14 cellular contexts compared by ENCODE assay signal in genomic region chr15:22968356-22968755, GRCh38. TPM values are rescaled to one million over a fixed set of nuclear protein-coding genes. Genes with fewer than 3 reads are reported as not detected.
DNase-seq lines count a peak whose midpoint lies in the region; ATAC-seq lines count a peak whose summit lies in the region.
"Had no signal": no experiment of that assay in that cellular context is flagged by ENCODE, and none has a peak within 500 bp of the region (broad histone marks: within the 10 kb centered on the region; RNA-seq: fewer than 3 reads in every experiment).

No MANE protein-coding gene starts in this region.

- H3K27me3 ChIP-seq in BLaER1 treated with 17β-estradiol and CSF1 and Interleukin-3, amounts not matched to agents 10 nM and 100 nM, result no peaks in the 10 kb centered on the region
- H3K27me3 ChIP-seq in trophoblast cell (ENCODE audit: insufficient read depth, low read length), result no peaks in the 10 kb centered on the region
- H3K27me3 ChIP-seq: SJSA1 had no signal

- WGBS in trophoblast cell (ENCODE audit: extremely low coverage, insufficient coverage, insufficient read length), result no CpG with 5 or more reads among the region's 5 CpGs

- peak; percentile 78 for DNase-seq in RKO (ENCODE audit: low spot score)
- DNase-seq in fibroblast of gingiva (ENCODE audit: low read depth), result peak; percentile 65
- no peak for DNase-seq in trophoblast cell
- no peak for DNase-seq in GOT3 (lab: John Stamatoyannopoulos, UW)
- no peak for DNase-seq in activated CD4-positive, alpha-beta T cell treated with anti-CD3 and anti-CD28 coated beads, Interleukin-2, amount 50 U/mL, for 1 hour
- DNase-seq in activated CD4-positive, alpha-beta T cell treated with anti-CD3 and anti-CD28 coated beads, Interleukin-2, amount 10 ng/mL, durations not matched to agents 7 days and 5 days, result no peak
- DNase-seq: activated CD8-positive, alpha-beta T cell treated with anti-CD3 and anti-CD28 coated beads for 36 hours; DMS 273 treated with DMSO at 0.1 percent for 48 hours; NCI-H2081 treated with DMSO at 0.1 percent for 48 hours; occipital lobe had no signal

- peaks cover 12 to 32% (median 27%) of the 10 kb centered on the region in 11 experiments; a peak in 21 of 22 replicates for H3K9me3 ChIP-seq in BLaER1 treated with 17β-estradiol and CSF1 and Interleukin-3, amounts not matched to agents 10 nM and 100 nM (replicated peaks in 1 of 11)
- H3K9me3 ChIP-seq in trophoblast cell (ENCODE audit: insufficient read depth, low read depth, low read length), result no peaks in the 10 kb centered on the region
- H3K9me3 ChIP-seq: SJSA1 had no signal

- peak overlapping the region in 6 of 11 experiments; percentile 4 to 38 (median 14); a peak in 7 of 22 replicates for H3K9ac ChIP-seq in BLaER1 treated with 17β-estradiol and CSF1 and Interleukin-3, amounts not matched to agents 10 nM and 100 nM
- no peak overlapping the region for H3K9ac ChIP-seq in trophoblast cell (ENCODE audit: low read length)

- peaks cover 19 to 45% (median 29%) of the 10 kb centered on the region in 11 experiments; a peak in 21 of 22 replicates for H3K36me3 ChIP-seq in BLaER1 treated with 17β-estradiol and CSF1 and Interleukin-3, amounts not matched to agents 10 nM and 100 nM
- peaks cover 0 to 3% of the 10 kb centered on the region in 2 experiments for H3K36me3 ChIP-seq in trophoblast cell (ENCODE audit: control insufficient read depth in 1 of 2, insufficient read depth in 2 of 2, low read length in 2 of 2)

- no peak overlapping the region for H4K12ac ChIP-seq in trophoblast cell (ENCODE audit: low read depth, low read length)

- H2AFZ ChIP-seq in trophoblast cell (ENCODE audit: insufficient read depth, low read length, poor library complexity), result no peak overlapping the region

- peaks cover 60 to 91% (median 73%) of the 10 kb centered on the region in 10 experiments for H3K4me1 ChIP-seq in BLaER1 treated with 17β-estradiol and CSF1 and Interleukin-3, amounts not matched to agents 10 nM and 100 nM
- H3K4me1 ChIP-seq in trophoblast cell (ENCODE audit: control insufficient read depth in 1 of 2, insufficient read depth in 2 of 2, low read length in 2 of 2), result peaks cover 7 to 10% of the 10 kb centered on the region in 2 experiments

- H3K27ac ChIP-seq in BLaER1 treated with 17β-estradiol and CSF1 and Interleukin-3, amounts not matched to agents 10 nM and 100 nM, result peak overlapping the region in 7 of 11 experiments; percentile 0 to 60 (median 34); a peak in 14 of 22 replicates
- no peak overlapping the region for H3K27ac ChIP-seq in trophoblast cell (ENCODE audit: low read depth, low read length)
- H3K27ac ChIP-seq: SJSA1 had no signal

- peaks cover 55 to 100% (median 83%) of the 10 kb centered on the region in 11 experiments; a peak in 20 of 22 replicates for H4K20me1 ChIP-seq in BLaER1 treated with 17β-estradiol and CSF1 and Interleukin-3, amounts not matched to agents 10 nM and 100 nM

- POLR2A ChIA-PET in activated CD4-positive, alpha-beta T cell treated with anti-CD3 and anti-CD28 coated beads, Interleukin-2, amount 10 ng/mL, durations not matched to agents 7 days and 5 days (lab: Charles Lee), result no interaction called here

- no peaks in the 10 kb centered on the region for H3K36me3 Mint-ChIP-seq in activated CD4-positive, alpha-beta T cell treated with anti-CD3 and anti-CD28 coated beads, Interleukin-2, amount 10 ng/mL, durations not matched to agents 7 days and 5 days (ENCODE audit: low read depth)

- peak overlapping the region; percentile 41 to 73 (median 63) for H3K4me2 ChIP-seq in BLaER1 treated with 17β-estradiol and CSF1 and Interleukin-3, amounts not matched to agents 10 nM and 100 nM
- no peak overlapping the region for H3K4me2 ChIP-seq in trophoblast cell (ENCODE audit: low read length)

- H3K9me3 Mint-ChIP-seq in activated CD4-positive, alpha-beta T cell treated with anti-CD3 and anti-CD28 coated beads, Interleukin-2, amount 10 ng/mL, durations not matched to agents 7 days and 5 days, result no peaks in the 10 kb centered on the region
- H3K9me3 Mint-ChIP-seq: activated CD8-positive, alpha-beta T cell treated with anti-CD3 and anti-CD28 coated beads for 36 hours had no signal

- no peak overlapping the region for H4K91ac ChIP-seq in trophoblast cell (ENCODE audit: low read depth, low read length)

- no peak overlapping the region for H3K18ac ChIP-seq in trophoblast cell (ENCODE audit: low read length)

- H2BK5ac ChIP-seq in trophoblast cell (ENCODE audit: low read depth, low read length, poor library complexity), result no peak overlapping the region

- no peak overlapping the region for H3K14ac ChIP-seq in trophoblast cell (ENCODE audit: low read length)

- peaks cover 9% of the 10 kb centered on the region for H3K79me2 ChIP-seq in trophoblast cell (ENCODE audit: control insufficient read depth, insufficient read depth, low read length, poor library complexity)

- H3K4ac ChIP-seq in trophoblast cell (ENCODE audit: low read depth, low read length), result peak overlapping the region; percentile 34

- no peak overlapping the region for H4K8ac ChIP-seq in trophoblast cell (ENCODE audit: low read depth, low read length)

- H3K4me3 ChIP-seq in BLaER1 treated with 17β-estradiol and CSF1 and Interleukin-3, amounts not matched to agents 10 nM and 100 nM, result no peak overlapping the region
- no peak overlapping the region for H3K4me3 ChIP-seq in trophoblast cell (ENCODE audit: low read depth, low read length)
- H3K4me3 ChIP-seq: SJSA1 had no signal

- H2BK12ac ChIP-seq in trophoblast cell (ENCODE audit: low read length), result no peak overlapping the region

- H3K27ac Mint-ChIP-seq in activated CD4-positive, alpha-beta T cell treated with anti-CD3 and anti-CD28 coated beads, Interleukin-2, amount 10 ng/mL, durations not matched to agents 7 days and 5 days, result no peak overlapping the region
- H3K27ac Mint-ChIP-seq: activated CD8-positive, alpha-beta T cell treated with anti-CD3 and anti-CD28 coated beads for 36 hours had no signal

- H3K27me3 Mint-ChIP-seq in activated CD4-positive, alpha-beta T cell treated with anti-CD3 and anti-CD28 coated beads, Interleukin-2, amount 10 ng/mL, durations not matched to agents 7 days and 5 days, result peaks cover 1% of the 10 kb centered on the region
- H3K27me3 Mint-ChIP-seq: activated CD8-positive, alpha-beta T cell treated with anti-CD3 and anti-CD28 coated beads for 36 hours; brain had no signal

- no peaks in the 10 kb centered on the region for H3K79me1 ChIP-seq in trophoblast cell (ENCODE audit: low read length)

- no peak for ATAC-seq in GM19395 (IDR thresholded peaks at IDR 0.05; ENCODE audit: unreplicated experiment)
- ATAC-seq: activated CD8-positive, alpha-beta T cell treated with anti-CD3 and anti-CD28 coated beads for 36 hours had no signal

- peaks cover 2% of the 10 kb centered on the region for H3K4me1 Mint-ChIP-seq in activated CD4-positive, alpha-beta T cell treated with anti-CD3 and anti-CD28 coated beads, Interleukin-2, amount 10 ng/mL, durations not matched to agents 7 days and 5 days
- H3K4me1 Mint-ChIP-seq: brain had no signal

- no peak overlapping the region for H2AK5ac ChIP-seq in trophoblast cell (ENCODE audit: low read length)

- no peak overlapping the region for H3K4me3 Mint-ChIP-seq in activated CD4-positive, alpha-beta T cell treated with anti-CD3 and anti-CD28 coated beads, Interleukin-2, amount 10 ng/mL, durations not matched to agents 7 days and 5 days
- H3K4me3 Mint-ChIP-seq: activated CD8-positive, alpha-beta T cell treated with anti-CD3 and anti-CD28 coated beads for 36 hours; brain had no signal

- CTCF ChIA-PET in activated CD4-positive, alpha-beta T cell treated with anti-CD3 and anti-CD28 coated beads, Interleukin-2, amount 10 ng/mL, durations not matched to agents 7 days and 5 days (lab: Charles Lee), result no interaction called here

- H3K23ac ChIP-seq in trophoblast cell (ENCODE audit: low read length), result no peak overlapping the region

- H2BK120ac ChIP-seq in trophoblast cell (ENCODE audit: insufficient read depth, low read length, poor library complexity), result no peak overlapping the region

RNA-seq across cellular contexts. Expression of gene CYFIP1, which starts 11.8 kb away (rescaled TPM):
- 58.6 and 59.7 TPM in 2 replicates for polyA plus RNA-seq in trophoblast cell (2013)
- 10 to 100 TPM; 14.6 to 16.3 TPM for total RNA-seq in activated CD4-positive, alpha-beta T cell treated with anti-CD3 and anti-CD28 coated beads, Interleukin-2, amount 10 ng/mL, durations not matched to agents 7 days and 5 days

Comparison
In these comparisons a context has a peak if more than half of its experiments do, and no peak if none do; other contexts are left out.
1. DNase-seq: peak in RKO (single experiment) and fibroblast of gingiva (single experiment); none in trophoblast cell (0 of 2), GOT3 (single experiment), activated CD4-positive, alpha-beta T cell treated with anti-CD3 and anti-CD28 coated beads, Interleukin-2, amount 50 U/mL, for 1 hour (single experiment) and activated CD4-positive, alpha-beta T cell treated with anti-CD3 and anti-CD28 coated beads, Interleukin-2, amount 10 ng/mL, durations not matched to agents 7 days and 5 days (single experiment).